ENCODE assay signal across 23 cellular contexts in the genomic region with DNA sequence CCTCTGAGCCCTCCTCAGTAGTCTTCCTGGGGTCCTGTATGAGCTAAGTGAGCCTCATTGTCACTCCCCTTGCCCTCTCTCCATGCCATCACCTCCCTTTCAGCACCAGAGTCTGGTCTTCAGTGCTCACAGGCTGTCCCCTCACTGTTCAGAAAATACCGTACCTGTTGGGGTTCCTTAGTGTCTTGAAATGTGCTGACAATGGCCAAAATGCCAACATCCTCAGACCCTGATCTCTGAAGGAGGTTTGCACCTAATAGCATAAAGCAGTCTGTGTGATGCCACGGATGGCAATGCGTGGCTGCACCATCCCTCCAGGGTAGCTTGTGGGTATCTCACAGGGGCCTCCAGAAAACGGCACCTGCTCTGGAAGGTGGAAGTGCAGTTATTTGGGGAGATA.
"Had no signal": no experiment of that assay in that cellular context is flagged by ENCODE, and none has a peak within 500 bp of the region (broad histone marks: within the 10 kb centered on the region; RNA-seq: fewer than 3 reads in every experiment).

No MANE protein-coding gene starts in this region.

- DNase-seq: effector CD8-positive, alpha-beta T cell; endodermal cell; heart left ventricle; kidney; left lung; mesenchymal stem cell; midbrain; naive thymus-derived CD4-positive, alpha-beta T cell; sigmoid colon; stimulated activated CD4-positive, alpha-beta T cell treated with anti-CD3 and anti-CD28 coated beads, Interleukin-4, amount 100 ng/mL, for 4 hours; stimulated activated naive CD8-positive, alpha-beta T cell treated with anti-CD3 and anti-CD28 coated beads, Interleukin-15, Interleukin-2, amounts not matched to agents 100 U/mL and 50 U/mL, for 24 hours; substantia nigra; testis had no signal

- H3K27me3 ChIP-seq: hepatocyte, neural progenitor cell, sigmoid colon, testis, tibial artery had no signal

- ATAC-seq: foreskin keratinocyte; gastroesophageal sphincter; heart left ventricle; left lung; naive thymus-derived CD4-positive, alpha-beta T cell; stimulated activated naive CD8-positive, alpha-beta T cell treated with anti-CD3 and anti-CD28 coated beads, Interleukin-15, Interleukin-2, amounts not matched to agents 100 U/mL and 50 U/mL, for 24 hours had no signal

- H2AFZ ChIP-seq: hepatocyte, neural progenitor cell had no signal

- H3K79me2 ChIP-seq: hepatocyte had no signal

- FAIRE-seq: colon, kidney had no signal

- H3K9me3 ChIP-seq: esophagus muscularis mucosa, gastroesophageal sphincter, heart left ventricle, left lung, prostate gland, right atrium auricular region, sigmoid colon, testis, tibial artery had no signal

- H3K36me3 ChIP-seq: esophagus muscularis mucosa, gastroesophageal sphincter, heart left ventricle, left lung, neural progenitor cell, prostate gland, right atrium auricular region, sigmoid colon, tibial artery had no signal

- H3K4me2 ChIP-seq: hepatocyte had no signal

- H3K9ac ChIP-seq: neural progenitor cell had no signal

- H3K4me1 ChIP-seq: foreskin keratinocyte, left lung, prostate gland, right atrium auricular region, sigmoid colon, testis had no signal

- H3K4me3 ChIP-seq: esophagus muscularis mucosa, gastroesophageal sphincter, heart left ventricle, hepatocyte, left lung, neural progenitor cell, prostate gland, right atrium auricular region, sigmoid colon, testis, tibial artery had no signal

- H3K27ac ChIP-seq: epithelial cell of prostate, esophagus muscularis mucosa, foreskin keratinocyte, gastroesophageal sphincter, heart left ventricle, hepatocyte, left lung, neural progenitor cell, prostate gland, right atrium auricular region, sigmoid colon, testis, tibial artery had no signal
